In the genomic region with DNA sequence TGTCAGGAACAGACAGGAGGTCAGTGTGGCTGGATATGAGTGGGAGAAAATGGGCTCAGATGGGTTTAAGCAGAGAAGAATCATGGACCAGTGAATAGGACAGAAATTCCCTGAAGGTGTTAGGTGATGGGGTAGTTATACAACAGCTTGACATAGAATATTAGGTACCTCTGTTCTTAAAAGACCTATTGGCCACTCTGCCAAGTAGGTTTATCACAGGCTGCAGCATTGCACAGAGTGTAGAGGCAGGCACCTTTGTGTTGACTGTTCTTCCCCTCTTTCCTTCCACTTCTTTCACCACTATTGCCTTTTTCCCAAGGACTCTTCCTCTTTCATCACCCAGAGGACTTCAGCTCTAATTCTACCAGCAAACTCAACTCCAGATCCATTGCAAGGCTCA, we compare ENCODE assay signal across 9 cellular contexts.
"Had no signal": no experiment of that assay in that cellular context is flagged by ENCODE, and none has a peak within 500 bp of the region (broad histone marks: within the 10 kb centered on the region; RNA-seq: fewer than 3 reads in every experiment).

No MANE protein-coding gene starts in this region.

- H3K9me3 ChIP-seq: HAP-1 had no signal

- H3K9ac ChIP-seq: GM23248 had no signal

- H3K4me3 ChIP-seq: GM23248, GM23338, HAP-1 had no signal

- H2AFZ ChIP-seq: GM23248, GM23338 had no signal

- ATAC-seq: GM23338, HCT116 had no signal

- H3K27ac ChIP-seq: GM23248 had no signal

- H3K4me2 ChIP-seq: GM23338 had no signal

- H3K36me3 ChIP-seq: HAP-1 had no signal

- H3K4me3 Mint-ChIP-seq: GM23338, H9, HFFc6 had no signal

- H3K27ac Mint-ChIP-seq: GM23338, H9, HFFc6 had no signal

- DNase-seq: GM23248, GOT3, H7, H9, HCEC 1CT, HFFc6 had no signal

- H3K9me3 Mint-ChIP-seq: GM23338, H9, HFFc6 had no signal
